Comparison of ENCODE assay signal across 10 cellular contexts in the genomic region with DNA sequence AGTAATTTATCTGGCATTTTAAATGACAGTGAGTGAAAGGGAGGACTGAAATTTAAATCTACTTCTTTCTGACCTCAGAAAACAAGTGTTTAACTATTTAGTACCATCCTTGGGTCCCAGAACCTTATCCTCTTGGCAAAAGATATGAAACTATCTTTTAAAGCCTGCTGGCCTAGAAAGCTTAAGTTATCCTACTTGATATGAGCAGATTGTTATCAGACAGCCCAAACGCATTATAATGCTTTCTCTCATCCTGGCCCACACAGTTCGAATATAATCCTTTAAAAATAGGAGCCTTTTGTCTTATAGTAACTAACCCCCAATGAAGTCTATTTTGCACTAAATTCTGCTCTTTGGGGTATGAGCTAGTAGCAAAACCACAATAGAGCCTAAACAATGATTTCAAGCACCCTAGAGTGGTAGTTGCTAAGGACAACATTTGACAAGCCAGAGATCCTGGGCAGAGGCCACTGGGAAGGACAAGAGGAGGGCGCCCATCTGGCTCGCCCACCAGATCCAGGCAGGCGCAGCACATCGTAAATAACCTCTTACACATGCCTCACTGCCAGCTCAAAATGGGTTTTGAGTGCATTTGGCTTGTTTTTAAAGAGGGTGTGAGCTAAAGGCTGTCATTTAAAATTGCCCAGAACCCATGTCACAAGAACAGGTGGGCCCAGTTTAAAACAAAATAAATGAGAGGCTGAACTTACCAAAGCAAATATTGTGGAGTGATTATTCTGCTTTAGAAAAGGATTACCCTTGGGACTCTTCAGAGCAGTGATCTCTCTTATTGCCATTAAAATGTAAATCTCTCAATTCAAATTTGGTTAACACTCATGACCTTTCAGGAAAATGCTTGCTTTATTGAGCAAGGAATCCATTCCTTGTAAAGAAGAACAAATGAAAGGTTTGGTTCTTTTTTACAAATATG. TPM values are rescaled to one million over a fixed set of nuclear protein-coding genes. Genes with fewer than 3 reads are reported as not detected.
DNase-seq lines count a peak whose midpoint lies in the region; ATAC-seq and TF ChIP-seq lines count a peak whose summit lies in the region.
"Had no signal": no experiment of that assay in that cellular context is flagged by ENCODE, and none has a peak within 500 bp of the region (broad histone marks: within the 10 kb centered on the region; RNA-seq: fewer than 3 reads in every experiment).

No MANE protein-coding gene starts in this region.

- no peaks in the 10 kb centered on the region for H3K36me3 ChIP-seq in osteoblast (ENCODE audit: insufficient read depth, low read length)

- H3K9me3 ChIP-seq in osteoblast (ENCODE audit: low read depth, low read length), result no peaks in the 10 kb centered on the region

- DNase-seq in DMS79 treated with DMSO at 0.1 percent for 48 hours (lab: John Stamatoyannopoulos, UW) (peak; percentile 99), NCI-H1436 treated with DMSO at 0.1 percent for 48 hours (lab: John Stamatoyannopoulos, UW) (peak; percentile 92), NCI-H345 treated with DMSO at 0.1 percent for 48 hours (lab: John Stamatoyannopoulos, UW; ENCODE audit: unreplicated experiment) (peak; percentile 99), cerebellar cortex (ENCODE audit: low spot score) (peak; percentile 74), HUDEP-2 (lab: John Stamatoyannopoulos, UW; ENCODE audit: unreplicated experiment in 76 of 76) (no peak), osteoblast (ENCODE audit: insufficient read length, low spot score, missing footprints) (no peak)

- H3K79me2 ChIP-seq in osteoblast (ENCODE audit: insufficient read depth, low read length), result no peaks in the 10 kb centered on the region

- H4K20me1 ChIP-seq in osteoblast (ENCODE audit: insufficient read depth, low read length), result no peaks in the 10 kb centered on the region

- no peak overlapping the region for H3K4me2 ChIP-seq in osteoblast (ENCODE audit: insufficient read depth, low read length)

- H3K27me3 ChIP-seq in osteoblast (ENCODE audit: insufficient read depth, low read length), result peaks cover 9% of the 10 kb centered on the region

- no peak overlapping the region for H3K4me3 ChIP-seq in osteoblast (ENCODE audit: insufficient read depth, low read length)
- H3K4me3 ChIP-seq: lung had no signal

- no peak for TF ChIP-seq CTCF in osteoblast (IDR thresholded peaks at IDR 0.05; ENCODE audit: extremely low read depth, low read depth, low read length)

- H3K27ac ChIP-seq in osteoblast (ENCODE audit: low read depth, low read length), result no peak overlapping the region
- H3K27ac ChIP-seq: foreskin keratinocyte had no signal

- no peak for ATAC-seq in HG03354 (IDR thresholded peaks at IDR 0.05; ENCODE audit: poor library complexity, severe bottlenecking, unreplicated experiment)
- ATAC-seq in GM18873 (IDR thresholded peaks at IDR 0.05; ENCODE audit: low FRiP score, unreplicated experiment), result no peak

- H3K4me1 ChIP-seq in osteoblast (ENCODE audit: insufficient read depth, low read length), result no peaks in the 10 kb centered on the region
- H3K4me1 ChIP-seq: foreskin keratinocyte had no signal

- H2AFZ ChIP-seq in osteoblast (ENCODE audit: low read length), result no peak overlapping the region

RNA-seq across cellular contexts. Expression of gene CRY1, which starts 37.7 kb away (rescaled TPM):
- 16.2 and 18.1 TPM in 2 replicates for total RNA-seq in osteoblast

Comparison
In these comparisons a context has a peak if more than half of its experiments do, and no peak if none do; other contexts are left out.
1. DNase-seq: peak in DMS79 treated with DMSO at 0.1 percent for 48 hours (single experiment), NCI-H1436 treated with DMSO at 0.1 percent for 48 hours (single experiment), NCI-H345 treated with DMSO at 0.1 percent for 48 hours (single experiment) and cerebellar cortex (single experiment); none in HUDEP-2 (0 of 76) and osteoblast (single experiment).